ENCODE assay signal across 28 cellular contexts in genomic region chr6:135910943-135911618, GRCh38.
"Had no signal": no experiment of that assay in that cellular context is flagged by ENCODE, and none has a peak within 500 bp of the region (broad histone marks: within the 10 kb centered on the region; RNA-seq: fewer than 3 reads in every experiment).

No MANE protein-coding gene starts in this region.

- H3K27ac ChIP-seq: adrenal gland, ascending aorta, brain microvascular endothelial cell, coronary artery, dorsolateral prefrontal cortex, left lung, lower lobe of right lung, right lobe of liver, thoracic aorta, uterus, VCaP had no signal

- H3K27me3 ChIP-seq: adrenal gland, ascending aorta, brain microvascular endothelial cell, dorsolateral prefrontal cortex, left lung, right lobe of liver, uterus had no signal

- ATAC-seq: activated T-cell treated with anti-CD3 and anti-CD28 coated beads, Interleukin-2, amount 50 U/mL, for 72 hours; left lung; lower lobe of right lung; right lobe of liver; stimulated activated naive CD8-positive, alpha-beta T cell treated with anti-CD3 and anti-CD28 coated beads, Interleukin-15, Interleukin-2, amounts not matched to agents 100 U/mL and 50 U/mL, for 24 hours had no signal

- H3K9me3 ChIP-seq: adrenal gland, ascending aorta, left lung, lower lobe of right lung, right lobe of liver, thoracic aorta, uterus had no signal

- H3K36me3 ChIP-seq: adrenal gland, ascending aorta, brain microvascular endothelial cell, left lung, lower lobe of right lung, right lobe of liver, thoracic aorta, uterus had no signal

- H3K4me1 ChIP-seq: adrenal gland, ascending aorta, left lung, lower lobe of right lung, right lobe of liver, uterus had no signal

- H3K4me3 ChIP-seq: adrenal gland, ascending aorta, coronary artery, dorsolateral prefrontal cortex, left lung, lower lobe of right lung, right lobe of liver, thoracic aorta, uterus had no signal

- DNase-seq: activated CD4-positive, alpha-beta T cell treated with anti-CD3 and anti-CD28 coated beads for 4 hours; activated CD4-positive, alpha-beta T cell treated with anti-CD3 and anti-CD28 coated beads, Interleukin-2, amount 50 U/mL, for 4 hours; activated naive CD4-positive, alpha-beta T cell treated with anti-CD3 and anti-CD28 coated beads for 36 hours; activated naive CD8-positive, alpha-beta T cell treated with anti-CD3 and anti-CD28 coated beads for 36 hours; activated T-cell treated with anti-CD3 and anti-CD28 coated beads for 4 hours; activated T-cell treated with anti-CD3 and anti-CD28 coated beads, Interleukin-2, amount 50 U/mL, for 72 hours; adrenal gland; brain microvascular endothelial cell; dorsolateral prefrontal cortex; effector memory CD4-positive, alpha-beta T cell; erythroblast; foreskin fibroblast; head of caudate nucleus; hypothalamus; immature natural killer cell; kidney glomerular epithelial cell; left lung; lower lobe of right lung; mesendoderm; right lobe of liver; stimulated activated CD4-positive, alpha-beta T cell treated with anti-CD3 and anti-CD28 coated beads, Interleukin-12 subunit alpha, Interleukin-12 subunit beta, amount 100 ng/mL, for 4 hours; stimulated activated CD4-positive, alpha-beta T cell treated with anti-CD3 and anti-CD28 coated beads, Interleukin-4, amount 100 ng/mL, for 1 hour; stimulated activated naive CD8-positive, alpha-beta T cell treated with anti-CD3 and anti-CD28 coated beads, Interleukin-15, Interleukin-2, amounts not matched to agents 100 U/mL and 50 U/mL, for 24 hours; uterus had no signal
